8 cellular contexts compared by ENCODE assay signal in genomic region chr12:95204141-95204866, GRCh38. TPM values are rescaled to one million over a fixed set of nuclear protein-coding genes. Genes with fewer than 3 reads are reported as not detected.
A peak's percentile ranks its signal among the peaks of the same experiment; 100 is the strongest.
DNase-seq lines count a peak whose midpoint lies in the region; ATAC-seq and TF ChIP-seq lines count a peak whose summit lies in the region.

No MANE protein-coding gene starts in this region.

- no peaks in the 10 kb centered on the region for H3K27me3 ChIP-seq in right lobe of liver

- no peaks in the 10 kb centered on the region for H3K36me3 ChIP-seq in right lobe of liver

- in situ Hi-C loops in ACHN (cut with HindIII; ENCODE audit: low pct_ligation_motif_present, low pct_unique_long_range_greater_than_20kb, low sequenced_read_pairs) = no loop called here

- no peak for TF ChIP-seq POLR2A in right lobe of liver (IDR thresholded peaks at IDR 0.05)

- DNase-seq in ACHN = peak; percentile 99
- DNase-seq in HT-29 (ENCODE audit: low spot score) = peak; percentile 95
- DNase-seq in cardiac fibroblast (ENCODE audit: low read depth in 2 of 2) = peak; percentile 92 to 95
- peak in 1 of 3 donors; percentile 28 for DNase-seq in right lobe of liver
- DNase-seq in NCI-H510A treated with DMSO at 0.1 percent for 48 hours (lab: John Stamatoyannopoulos, UW) = no peak
- DNase-seq in putamen (ENCODE audit: low spot score) = no peak

- peaks cover 0 to 10% (median 0%) of the 10 kb centered on the region in 4 donors for H3K4me1 ChIP-seq in right lobe of liver

- no peaks in the 10 kb centered on the region for H3K9me3 ChIP-seq in right lobe of liver

- H3K4me3 ChIP-seq in cardiac fibroblast (replicated peaks in 1 of 2; ENCODE audit: low read depth in 2 of 2, low read length in 2 of 2) = no peak overlapping the region
- no peak overlapping the region for H3K4me3 ChIP-seq in right lobe of liver

- no peak for TF ChIP-seq CTCF in cardiac fibroblast (IDR thresholded peaks at IDR 0.05; ENCODE audit: low read depth, low read length)
- no peak for TF ChIP-seq CTCF in right lobe of liver (IDR thresholded peaks at IDR 0.05)

- ATAC-seq in right lobe of liver (peak; percentile 38 to 57 (median 52)), GM19035 (IDR thresholded peaks at IDR 0.05; ENCODE audit: unreplicated experiment) (no peak), HG03342 (IDR thresholded peaks at IDR 0.05; ENCODE audit: unreplicated experiment) (no peak)

- intact Hi-C loops in right lobe of liver (cut with DNase I) = no loop called here

- 60% methylated on average over 10 of the region's 11 CpGs for WGBS in right lobe of liver (ENCODE audit: insufficient coverage, low coverage, low lambda C conversion rate, missing lambda C conversion rate)

- H3K27ac ChIP-seq in right lobe of liver = peak overlapping the region in 1 of 3 donors; percentile 34

RNA-seq across cellular contexts. Expression of gene FGD6, which starts 13.0 kb away (rescaled TPM):
- total RNA-seq in HT-29 (2014; rRNA removed; shearing (Covaris generic)) = 3.7 and 4.7 TPM in 2 replicates
- 1 to 10 TPM; 3.5 to 7.8 (median 5.1) TPM for total RNA-seq in right lobe of liver

RNA-seq across cellular contexts. Expression of gene VEZT, which starts 13.3 kb away (rescaled TPM):
- 18.2 and 23.7 TPM in 2 replicates for total RNA-seq in HT-29 (2014; rRNA removed; shearing (Covaris generic))
- total RNA-seq in right lobe of liver = 10 to 100 TPM; 23.5 to 34.2 (median 28.9) TPM

Comparison
In these comparisons a context has a peak if more than half of its experiments do, and no peak if none do; other contexts are left out.
1. DNase-seq: peak in ACHN (single experiment), HT-29 (single experiment) and cardiac fibroblast (2 of 2); none in NCI-H510A treated with DMSO at 0.1 percent for 48 hours (single experiment) and putamen (single experiment).
2. ATAC-seq: peak in right lobe of liver (4 of 4); none in GM19035 (single experiment) and HG03342 (single experiment).